In the genomic region with DNA sequence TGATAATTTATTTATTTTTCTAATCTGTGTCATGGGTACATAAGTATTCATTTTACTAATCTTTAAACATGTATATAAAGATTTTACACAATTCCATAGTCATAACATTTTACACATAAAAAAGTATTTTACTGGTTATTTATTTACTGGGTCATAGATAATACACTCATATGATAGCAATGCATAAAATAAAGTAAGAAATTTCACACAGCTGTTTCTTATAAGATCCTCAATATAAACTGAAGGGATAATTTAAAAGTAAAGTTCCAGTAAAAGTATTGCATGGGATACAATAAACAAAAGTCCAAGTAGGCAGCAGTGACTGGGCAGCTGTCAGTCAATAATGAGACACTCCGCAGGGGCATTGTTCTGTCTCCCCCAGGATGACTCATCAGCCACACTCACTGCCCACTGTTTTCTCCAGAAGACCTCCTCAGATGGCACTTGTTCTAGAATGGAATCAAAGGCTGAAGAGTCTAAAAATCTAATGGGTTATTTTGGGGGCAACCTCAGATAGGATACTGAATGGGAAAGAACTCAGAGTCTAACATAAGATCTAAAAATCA, we compare ENCODE assay signal across 10 cellular contexts. TPM values are rescaled to one million over a fixed set of nuclear protein-coding genes. Genes with fewer than 3 reads are reported as not detected.
A peak's percentile ranks its signal among the peaks of the same experiment; 100 is the strongest.
DNase-seq lines count a peak whose midpoint lies in the region; ATAC-seq lines count a peak whose summit lies in the region.
"Had no signal": no experiment of that assay in that cellular context is flagged by ENCODE, and none has a peak within 500 bp of the region (broad histone marks: within the 10 kb centered on the region; RNA-seq: fewer than 3 reads in every experiment).

No MANE protein-coding gene starts in this region.

- H3K4me1 ChIP-seq in SJSA1 (replicated peaks), result peaks cover 28% of the 10 kb centered on the region

- H3K27ac Mint-ChIP-seq in stimulated activated effector memory CD8-positive, alpha-beta T cell treated with anti-CD3 and anti-CD28 coated beads, Interleukin-12 subunit alpha, Interleukin-12 subunit beta, amount 100 ng/mL, for 72 hours, result no peak overlapping the region
- H3K27ac Mint-ChIP-seq in activated naive CD8-positive, alpha-beta T cell treated with anti-CD3 and anti-CD28 coated beads for 36 hours, result no peak overlapping the region

- H3K27me3 Mint-ChIP-seq in activated naive CD8-positive, alpha-beta T cell treated with anti-CD3 and anti-CD28 coated beads for 36 hours, result no peaks in the 10 kb centered on the region

- DNase-seq in SHP77 (lab: John Stamatoyannopoulos, UW) (peak; percentile 18 to 30), SHP77 treated with DMSO at 0.1 percent for 48 hours (lab: John Stamatoyannopoulos, UW) (no peak), SJSA1 (ENCODE audit: low read depth in 1 of 2, low spot score in 2 of 2) (peak; percentile 63 to 66), globus pallidus (ENCODE audit: low spot score) (peak; percentile 55), NCI-H2171 treated with DMSO at 0.1 percent for 48 hours (lab: John Stamatoyannopoulos, UW) (no peak)
- no peak for DNase-seq in stimulated activated effector memory CD8-positive, alpha-beta T cell treated with anti-CD3 and anti-CD28 coated beads, Interleukin-12 subunit alpha, Interleukin-12 subunit beta, amount 100 ng/mL, for 72 hours (ENCODE audit: low spot score in 2 of 2)
- DNase-seq in activated naive CD8-positive, alpha-beta T cell treated with anti-CD3 and anti-CD28 coated beads for 36 hours, result no peak
- DNase-seq: activated gamma-delta T cell, occipital lobe had no signal

- no peak overlapping the region for H3K4me3 Mint-ChIP-seq in stimulated activated effector memory CD8-positive, alpha-beta T cell treated with anti-CD3 and anti-CD28 coated beads, Interleukin-12 subunit alpha, Interleukin-12 subunit beta, amount 100 ng/mL, for 72 hours
- no peak overlapping the region for H3K4me3 Mint-ChIP-seq in activated naive CD8-positive, alpha-beta T cell treated with anti-CD3 and anti-CD28 coated beads for 36 hours

- H3K27ac ChIP-seq in SJSA1, result peak overlapping the region; percentile 66

- H3K9me3 ChIP-seq in SJSA1 (replicated peaks), result no peaks in the 10 kb centered on the region

- no peak overlapping the region for H3K4me3 ChIP-seq in SJSA1

- no peaks in the 10 kb centered on the region for H3K36me3 ChIP-seq in SJSA1

- peak; percentile 61 for ATAC-seq in stimulated activated effector memory CD8-positive, alpha-beta T cell treated with anti-CD3 and anti-CD28 coated beads, Interleukin-12 subunit alpha, Interleukin-12 subunit beta, amount 100 ng/mL, for 72 hours
- ATAC-seq in GM18519 (IDR thresholded peaks at IDR 0.05; ENCODE audit: low FRiP score, unreplicated experiment), result no peak

- peaks cover 10% of the 10 kb centered on the region for H3K4me1 Mint-ChIP-seq in stimulated activated effector memory CD8-positive, alpha-beta T cell treated with anti-CD3 and anti-CD28 coated beads, Interleukin-12 subunit alpha, Interleukin-12 subunit beta, amount 100 ng/mL, for 72 hours
- no peaks in the 10 kb centered on the region for H3K4me1 Mint-ChIP-seq in activated naive CD8-positive, alpha-beta T cell treated with anti-CD3 and anti-CD28 coated beads for 36 hours

- no peaks in the 10 kb centered on the region for H3K27me3 ChIP-seq in SJSA1 (replicated peaks)

- no peaks in the 10 kb centered on the region for H3K9me3 Mint-ChIP-seq in stimulated activated effector memory CD8-positive, alpha-beta T cell treated with anti-CD3 and anti-CD28 coated beads, Interleukin-12 subunit alpha, Interleukin-12 subunit beta, amount 100 ng/mL, for 72 hours
- no peaks in the 10 kb centered on the region for H3K9me3 Mint-ChIP-seq in activated naive CD8-positive, alpha-beta T cell treated with anti-CD3 and anti-CD28 coated beads for 36 hours

- peaks cover 16% of the 10 kb centered on the region for H3K36me3 Mint-ChIP-seq in stimulated activated effector memory CD8-positive, alpha-beta T cell treated with anti-CD3 and anti-CD28 coated beads, Interleukin-12 subunit alpha, Interleukin-12 subunit beta, amount 100 ng/mL, for 72 hours
- H3K36me3 Mint-ChIP-seq in activated naive CD8-positive, alpha-beta T cell treated with anti-CD3 and anti-CD28 coated beads for 36 hours, result peaks cover 6% of the 10 kb centered on the region

RNA-seq across cellular contexts. Expression of a gene that starts 32.7 kb away (rescaled TPM):
- total RNA-seq in SJSA1 (2014; rRNA removed; shearing (Covaris generic)), result 29.4 and 52.1 TPM in 2 replicates
- 1 to 10 TPM; 5.3 to 6.3 TPM for total RNA-seq in activated naive CD8-positive, alpha-beta T cell treated with anti-CD3 and anti-CD28 coated beads for 36 hours

Comparison
In these comparisons a context has a peak if more than half of its experiments do, and no peak if none do; other contexts are left out.
1. DNase-seq: peak in SHP77 (2 of 2), SJSA1 (2 of 2) and globus pallidus (single experiment); none in SHP77 treated with DMSO at 0.1 percent for 48 hours (single experiment), stimulated activated effector memory CD8-positive, alpha-beta T cell treated with anti-CD3 and anti-CD28 coated beads, Interleukin-12 subunit alpha, Interleukin-12 subunit beta, amount 100 ng/mL, for 72 hours (0 of 2), NCI-H2171 treated with DMSO at 0.1 percent for 48 hours (single experiment) and activated naive CD8-positive, alpha-beta T cell treated with anti-CD3 and anti-CD28 coated beads for 36 hours (single experiment).